In genomic region chr6:133241088-133241900, GRCh38 we compare ENCODE assay signal across 8 cellular contexts. TPM values are rescaled to one million over a fixed set of nuclear protein-coding genes. Genes with fewer than 3 reads are reported as not detected.
A peak's percentile ranks its signal among the peaks of the same experiment; 100 is the strongest.
DNase-seq lines count a peak whose midpoint lies in the region; ATAC-seq and TF ChIP-seq lines count a peak whose summit lies in the region.

A gene with protein sequence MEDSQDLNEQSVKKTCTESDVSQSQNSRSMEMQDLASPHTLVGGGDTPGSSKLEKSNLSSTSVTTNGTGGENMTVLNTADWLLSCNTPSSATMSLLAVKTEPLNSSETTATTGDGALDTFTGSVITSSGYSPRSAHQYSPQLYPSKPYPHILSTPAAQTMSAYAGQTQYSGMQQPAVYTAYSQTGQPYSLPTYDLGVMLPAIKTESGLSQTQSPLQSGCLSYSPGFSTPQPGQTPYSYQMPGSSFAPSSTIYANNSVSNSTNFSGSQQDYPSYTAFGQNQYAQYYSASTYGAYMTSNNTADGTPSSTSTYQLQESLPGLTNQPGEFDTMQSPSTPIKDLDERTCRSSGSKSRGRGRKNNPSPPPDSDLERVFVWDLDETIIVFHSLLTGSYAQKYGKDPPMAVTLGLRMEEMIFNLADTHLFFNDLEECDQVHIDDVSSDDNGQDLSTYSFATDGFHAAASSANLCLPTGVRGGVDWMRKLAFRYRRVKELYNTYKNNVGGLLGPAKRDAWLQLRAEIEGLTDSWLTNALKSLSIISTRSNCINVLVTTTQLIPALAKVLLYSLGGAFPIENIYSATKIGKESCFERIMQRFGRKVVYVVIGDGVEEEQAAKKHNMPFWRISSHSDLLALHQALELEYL (plus strand): TSS chr6:133241357. CDS start chr6:133274781, 33,424 bp downstream.

- H3K4me1 Mint-ChIP-seq in H9 (peaks cover 20 to 28% of the 10 kb centered on the region in 2 experiments), glutamatergic neuron (ENCODE audit: low read depth, unreplicated experiment) (peaks cover 10% of the 10 kb centered on the region)

- H3K56ac ChIP-seq in H9 (ENCODE audit: insufficient read length, low read depth, low read length) = no peak within 1 kb of the TSS

- no CpG with 5 or more reads among the region's 84 CpGs for WGBS in H9 (ENCODE audit: extremely low coverage, insufficient read length, low lambda C conversion rate)

- no peak within 1 kb of the TSS for H3K9ac ChIP-seq in H9 (ENCODE audit: extremely low read depth, insufficient read length, low read length)
- no peak within 1 kb of the TSS for H3K9ac ChIP-seq in parathyroid adenoma

- no peak within 1 kb of the TSS for H4K8ac ChIP-seq in H9 (replicated peaks; ENCODE audit: insufficient read length, low read depth, low read length)

- no peak within 1 kb of the TSS for H2BK120ac ChIP-seq in H9 (ENCODE audit: low read depth, low read length, poor library complexity, severe bottlenecking)

- H3K36me3 Mint-ChIP-seq in H9 (ENCODE audit: insufficient read depth in 1 of 3, low read depth in 3 of 3) = no peaks in the 10 kb centered on the region
- no peaks in the 10 kb centered on the region for H3K36me3 Mint-ChIP-seq in glutamatergic neuron (ENCODE audit: unreplicated experiment)

- no peaks in the 10 kb centered on the region for H3K79me2 ChIP-seq in H9 (ENCODE audit: insufficient read depth, low read length)
- no peaks in the 10 kb centered on the region for H3K79me2 ChIP-seq in parathyroid adenoma

- peaks cover 72% of the 10 kb centered on the region for H3K27me3 Mint-ChIP-seq in H9 (ENCODE audit: low read depth)
- peaks cover 37% of the 10 kb centered on the region for H3K27me3 Mint-ChIP-seq in glutamatergic neuron (ENCODE audit: unreplicated experiment)

- no peak within 1 kb of the TSS for H4K5ac ChIP-seq in H9 (ENCODE audit: insufficient read length, low read depth, low read length)

- no peak for TF ChIP-seq CTCF in H9 (conservative IDR thresholded peaks at IDR 0.05)
- TF ChIP-seq CTCF in glutamatergic neuron (IDR thresholded peaks at IDR 0.05; ENCODE audit: partially characterized antibody, unreplicated experiment) = no peak
- TF ChIP-seq CTCF in parathyroid adenoma (IDR thresholded peaks at IDR 0.05) = no peak

- H3K4me3 Mint-ChIP-seq in H9 = peak within 1 kb of the TSS; percentile 72 to 90
- H3K4me3 Mint-ChIP-seq in glutamatergic neuron (ENCODE audit: unreplicated experiment) = peak within 1 kb of the TSS; percentile 85

- no peak within 1 kb of the TSS for H2BK20ac ChIP-seq in H9 (ENCODE audit: low read depth, low read length, poor library complexity, severe bottlenecking)

- no peak within 1 kb of the TSS for H2AFZ ChIP-seq in H9 (ENCODE audit: low read length)
- peak within 1 kb of the TSS; percentile 47 for H2AFZ ChIP-seq in parathyroid adenoma

- peaks cover 28% of the 10 kb centered on the region for H3K23me2 ChIP-seq in H9 (ENCODE audit: insufficient read length, low read depth, low read length, poor library complexity, severe bottlenecking)

- DNase-seq in H9 (peak; percentile 52), SK-N-DZ (ENCODE audit: low spot score) (peak; percentile 71), glutamatergic neuron (peak; percentile 36)
- DNase-seq in stimulated activated CD4-positive, alpha-beta T cell treated with anti-CD3 and anti-CD28 coated beads, Interleukin-2, amount 100 ng/mL, for 48 hours = no peak

- H3K23ac ChIP-seq in H9 (ENCODE audit: insufficient read length, low read depth, low read length) = no peak within 1 kb of the TSS

- no peaks in the 10 kb centered on the region for H3K36me3 ChIP-seq in parathyroid adenoma (ENCODE audit: control insufficient read depth, insufficient read depth, low read length)

- H2AK5ac ChIP-seq in H9 (ENCODE audit: insufficient read length, low read length) = no peak within 1 kb of the TSS

- H4K20me1 ChIP-seq in H9 (ENCODE audit: control insufficient read depth, insufficient read depth, insufficient read length) = no peaks in the 10 kb centered on the region

- ATAC-seq in HG02571 (IDR thresholded peaks at IDR 0.05; ENCODE audit: unreplicated experiment) (no peak), HG02852 (IDR thresholded peaks at IDR 0.05; ENCODE audit: unreplicated experiment) (no peak), GM21825 (IDR thresholded peaks at IDR 0.05; ENCODE audit: unreplicated experiment) (no peak)

- H3K4me1 ChIP-seq in H9 (ENCODE audit: insufficient read depth, low read length) (no peaks in the 10 kb centered on the region), parathyroid adenoma (no peaks in the 10 kb centered on the region)

- H3K27me3 ChIP-seq in H9 (ENCODE audit: insufficient read depth, low read length) (peaks cover 37% of the 10 kb centered on the region), parathyroid adenoma (ENCODE audit: control insufficient read depth, insufficient read depth, low read length) (peaks cover 6% of the 10 kb centered on the region)

- H3T11ph ChIP-seq in H9 (ENCODE audit: low read length) = no peak within 1 kb of the TSS

- H3K4me2 ChIP-seq in H9 (ENCODE audit: insufficient read depth, insufficient read length, low read length) = peak within 1 kb of the TSS; percentile 93
- peak within 1 kb of the TSS; percentile 53 for H3K4me2 ChIP-seq in parathyroid adenoma (ENCODE audit: low read length)

- no peak within 1 kb of the TSS for H3K4ac ChIP-seq in H9 (ENCODE audit: low read depth, low read length)

- H3K27ac ChIP-seq in H9 (ENCODE audit: insufficient read length, low read depth, low read length) = no peak within 1 kb of the TSS
- H3K27ac ChIP-seq in parathyroid adenoma = no peak within 1 kb of the TSS

- no peak within 1 kb of the TSS for H2BK15ac ChIP-seq in H9 (ENCODE audit: low read depth, low read length)

- no peak within 1 kb of the TSS for H2BK5ac ChIP-seq in H9 (ENCODE audit: insufficient read length, low read length)

- no peak within 1 kb of the TSS for H3K18ac ChIP-seq in H9 (ENCODE audit: insufficient read length, low read depth, low read length)

- H4K91ac ChIP-seq in H9 (ENCODE audit: insufficient read length, low read depth, low read length) = no peak within 1 kb of the TSS

- H3K9me3 Mint-ChIP-seq in H9 = no peaks in the 10 kb centered on the region
- H3K9me3 Mint-ChIP-seq in glutamatergic neuron (ENCODE audit: unreplicated experiment) = peaks cover 12% of the 10 kb centered on the region

- H2BK12ac ChIP-seq in H9 (ENCODE audit: insufficient read length, low read depth, low read length) = no peak within 1 kb of the TSS

- H3K27ac Mint-ChIP-seq in H9 (no peak within 1 kb of the TSS), glutamatergic neuron (ENCODE audit: unreplicated experiment) (no peak within 1 kb of the TSS)

- H3K9me3 ChIP-seq in H9 (ENCODE audit: control insufficient read depth, low read depth, low read length) = no peaks in the 10 kb centered on the region
- peaks cover 2% of the 10 kb centered on the region for H3K9me3 ChIP-seq in parathyroid adenoma (ENCODE audit: control insufficient read depth, low read length)

- peak within 1 kb of the TSS; percentile 29 for H3K4me3 ChIP-seq in parathyroid adenoma (ENCODE audit: low read depth, low read length)

- no peaks in the 10 kb centered on the region for H3K79me1 ChIP-seq in H9 (ENCODE audit: insufficient read depth, low read depth, low read length, poor library complexity, severe bottlenecking)

- no peak within 1 kb of the TSS; the same call in 1 of the 2 replicates for H3K14ac ChIP-seq in H9 (ENCODE audit: insufficient read depth, low read length)

RNA-seq across cellular contexts. Expression of the gene that starts here (rescaled TPM):
- total RNA-seq in H9 (2021) (0.26 TPM in 1 of 2 replicates, not detected in the other), glutamatergic neuron (ENCODE audit: unreplicated experiment) (not detected)
- 27.1 and 35.7 TPM in 2 replicates for polyA plus RNA-seq in SK-N-DZ (2014; cell fraction: cytosol; rRNA removed)
- polyA plus RNA-seq in SK-N-DZ (2014; cell fraction: nucleus; rRNA removed) = 54.0 and 73.5 TPM in 2 replicates

Comparison
In these comparisons a context has a peak if more than half of its experiments do, and no peak if none do; other contexts are left out.
1. Peak in DNase-seq and H3K4me2 ChIP-seq in H9; RNA of the gene not detected or under 1 TPM.
2. Peak in DNase-seq in glutamatergic neuron; RNA of the gene not detected or under 1 TPM.